Comparison of ENCODE assay signal across 3 cellular contexts in the genomic region with DNA sequence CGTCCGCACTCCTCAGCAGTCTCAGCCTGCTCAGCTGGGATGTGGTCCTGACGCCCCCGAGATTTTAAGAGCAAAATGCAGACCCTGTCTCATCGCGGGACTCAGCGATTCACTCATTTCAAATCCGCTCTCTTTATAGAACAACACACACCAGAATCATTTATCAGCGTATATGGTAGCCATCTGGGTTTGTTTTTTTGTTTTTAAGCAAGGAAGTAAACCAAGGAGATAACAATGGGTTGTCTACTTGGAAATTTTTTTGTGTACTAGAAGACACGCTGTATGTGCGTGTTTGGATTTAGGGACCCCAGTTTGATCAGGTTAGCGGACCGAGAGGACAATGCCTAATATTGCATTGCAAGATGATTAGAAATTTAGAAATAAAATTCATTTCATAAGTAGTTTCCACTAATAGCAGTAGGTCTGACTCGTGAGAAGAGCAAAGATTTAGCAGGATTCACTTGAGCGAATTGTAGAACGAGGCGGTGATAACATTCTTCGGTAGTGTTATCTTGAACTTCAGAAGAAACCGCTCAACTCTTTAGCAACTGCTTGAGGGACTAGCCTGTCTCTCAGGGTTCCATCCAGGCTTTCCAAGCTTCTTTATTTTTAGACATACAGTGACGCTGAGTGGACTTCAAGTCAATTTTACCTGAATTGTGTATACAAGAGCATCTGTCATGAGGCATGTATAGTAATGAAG.
TF ChIP-seq lines count a peak whose summit lies in the region.

No MANE protein-coding gene starts in this region.

TF ChIP-seq in HEK293, 187 proteins besides CTCF, POLR2A, EP300 and RAD21:
- TF ChIP-seq ZBTB17 (tag by site-specific recombination; IDR thresholded peaks at IDR 0.05), result peak; percentile 47
- TF ChIP-seq, protein P1, sequence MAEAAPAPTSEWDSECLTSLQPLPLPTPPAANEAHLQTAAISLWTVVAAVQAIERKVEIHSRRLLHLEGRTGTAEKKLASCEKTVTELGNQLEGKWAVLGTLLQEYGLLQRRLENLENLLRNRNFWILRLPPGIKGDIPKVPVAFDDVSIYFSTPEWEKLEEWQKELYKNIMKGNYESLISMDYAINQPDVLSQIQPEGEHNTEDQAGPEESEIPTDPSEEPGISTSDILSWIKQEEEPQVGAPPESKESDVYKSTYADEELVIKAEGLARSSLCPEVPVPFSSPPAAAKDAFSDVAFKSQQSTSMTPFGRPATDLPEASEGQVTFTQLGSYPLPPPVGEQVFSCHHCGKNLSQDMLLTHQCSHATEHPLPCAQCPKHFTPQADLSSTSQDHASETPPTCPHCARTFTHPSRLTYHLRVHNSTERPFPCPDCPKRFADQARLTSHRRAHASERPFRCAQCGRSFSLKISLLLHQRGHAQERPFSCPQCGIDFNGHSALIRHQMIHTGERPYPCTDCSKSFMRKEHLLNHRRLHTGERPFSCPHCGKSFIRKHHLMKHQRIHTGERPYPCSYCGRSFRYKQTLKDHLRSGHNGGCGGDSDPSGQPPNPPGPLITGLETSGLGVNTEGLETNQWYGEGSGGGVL (tag by site-specific recombination; IDR thresholded peaks at IDR 0.05), result no peak

TF ChIP-seq in GM12878, 131 proteins besides CTCF, POLR2A, EP300 and RAD21:
- TF ChIP-seq, protein P2, sequence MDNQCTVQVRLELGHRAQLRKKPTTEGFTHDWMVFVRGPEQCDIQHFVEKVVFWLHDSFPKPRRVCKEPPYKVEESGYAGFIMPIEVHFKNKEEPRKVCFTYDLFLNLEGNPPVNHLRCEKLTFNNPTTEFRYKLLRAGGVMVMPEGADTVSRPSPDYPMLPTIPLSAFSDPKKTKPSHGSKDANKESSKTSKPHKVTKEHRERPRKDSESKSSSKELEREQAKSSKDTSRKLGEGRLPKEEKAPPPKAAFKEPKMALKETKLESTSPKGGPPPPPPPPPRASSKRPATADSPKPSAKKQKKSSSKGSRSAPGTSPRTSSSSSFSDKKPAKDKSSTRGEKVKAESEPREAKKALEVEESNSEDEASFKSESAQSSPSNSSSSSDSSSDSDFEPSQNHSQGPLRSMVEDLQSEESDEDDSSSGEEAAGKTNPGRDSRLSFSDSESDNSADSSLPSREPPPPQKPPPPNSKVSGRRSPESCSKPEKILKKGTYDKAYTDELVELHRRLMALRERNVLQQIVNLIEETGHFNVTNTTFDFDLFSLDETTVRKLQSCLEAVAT (IDR thresholded peaks at IDR 0.05), result peak; percentile 53; the same call in 1 of the 2 replicates
- 0 out of 2 replicates have a peak, but pooled peaks have one; percentile 1 for TF ChIP-seq CHD2 (IDR thresholded peaks at IDR 0.05; ENCODE audit: borderline replicate concordance, low read depth, low read length)
- TF ChIP-seq RBBP5 (conservative IDR thresholded peaks at IDR 0.05), result no peak
- TF ChIP-seq, protein P3, sequence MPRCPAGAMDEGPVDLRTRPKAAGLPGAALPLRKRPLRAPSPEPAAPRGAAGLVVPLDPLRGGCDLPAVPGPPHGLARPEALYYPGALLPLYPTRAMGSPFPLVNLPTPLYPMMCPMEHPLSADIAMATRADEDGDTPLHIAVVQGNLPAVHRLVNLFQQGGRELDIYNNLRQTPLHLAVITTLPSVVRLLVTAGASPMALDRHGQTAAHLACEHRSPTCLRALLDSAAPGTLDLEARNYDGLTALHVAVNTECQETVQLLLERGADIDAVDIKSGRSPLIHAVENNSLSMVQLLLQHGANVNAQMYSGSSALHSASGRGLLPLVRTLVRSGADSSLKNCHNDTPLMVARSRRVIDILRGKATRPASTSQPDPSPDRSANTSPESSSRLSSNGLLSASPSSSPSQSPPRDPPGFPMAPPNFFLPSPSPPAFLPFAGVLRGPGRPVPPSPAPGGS (IDR thresholded peaks at IDR 0.05; ENCODE audit: borderline replicate concordance, insufficient read depth, low read depth, low read length, poor library complexity, severe bottlenecking), result no peak
- TF ChIP-seq, protein P4, sequence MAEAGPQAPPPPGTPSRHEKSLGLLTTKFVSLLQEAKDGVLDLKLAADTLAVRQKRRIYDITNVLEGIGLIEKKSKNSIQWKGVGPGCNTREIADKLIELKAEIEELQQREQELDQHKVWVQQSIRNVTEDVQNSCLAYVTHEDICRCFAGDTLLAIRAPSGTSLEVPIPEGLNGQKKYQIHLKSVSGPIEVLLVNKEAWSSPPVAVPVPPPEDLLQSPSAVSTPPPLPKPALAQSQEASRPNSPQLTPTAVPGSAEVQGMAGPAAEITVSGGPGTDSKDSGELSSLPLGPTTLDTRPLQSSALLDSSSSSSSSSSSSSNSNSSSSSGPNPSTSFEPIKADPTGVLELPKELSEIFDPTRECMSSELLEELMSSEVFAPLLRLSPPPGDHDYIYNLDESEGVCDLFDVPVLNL (IDR thresholded peaks at IDR 0.05; ENCODE audit: low read depth, low read length), result 0 out of 2 replicates have a peak, but pooled peaks have one; percentile 19

TF ChIP-seq in HepG2, 621 proteins besides CTCF, POLR2A, EP300 and RAD21:
- TF ChIP-seq ZNF660 (CRISPR knock-in tag; IDR thresholded peaks at IDR 0.05; ENCODE audit: borderline replicate concordance, low read depth) (no peak), POLR2AphosphoS5 (IDR thresholded peaks at IDR 0.05; ENCODE audit: low read depth, low read length) (0 out of 2 replicates have a peak, but pooled peaks have one; percentile 31), ZBTB20 (CRISPR knock-in tag; IDR thresholded peaks at IDR 0.05; ENCODE audit: borderline replicate concordance, low read depth) (no peak), CHD2 (IDR thresholded peaks at IDR 0.05; ENCODE audit: low read depth, low read length) (peak; percentile 65)
- TF ChIP-seq, protein P5, sequence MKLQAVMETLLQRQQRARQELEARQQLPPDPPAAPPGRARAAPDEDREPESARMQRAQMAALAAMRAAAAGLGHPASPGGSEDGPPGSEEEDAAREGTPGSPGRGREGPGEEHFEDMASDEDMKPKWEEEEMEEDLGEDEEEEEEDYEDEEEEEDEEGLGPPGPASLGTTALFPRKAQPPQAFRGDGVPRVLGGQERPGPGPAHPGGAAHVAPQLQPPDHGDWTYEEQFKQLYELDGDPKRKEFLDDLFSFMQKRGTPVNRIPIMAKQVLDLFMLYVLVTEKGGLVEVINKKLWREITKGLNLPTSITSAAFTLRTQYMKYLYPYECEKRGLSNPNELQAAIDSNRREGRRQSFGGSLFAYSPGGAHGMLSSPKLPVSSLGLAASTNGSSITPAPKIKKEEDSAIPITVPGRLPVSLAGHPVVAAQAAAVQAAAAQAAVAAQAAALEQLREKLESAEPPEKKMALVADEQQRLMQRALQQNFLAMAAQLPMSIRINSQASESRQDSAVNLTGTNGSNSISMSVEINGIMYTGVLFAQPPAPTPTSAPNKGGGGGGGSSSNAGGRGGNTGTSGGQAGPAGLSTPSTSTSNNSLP (IDR thresholded peaks at IDR 0.05; ENCODE audit: low read depth, low read length), result peak; percentile 4; the same call in 1 of the 2 replicates
- TF ChIP-seq, protein P6, sequence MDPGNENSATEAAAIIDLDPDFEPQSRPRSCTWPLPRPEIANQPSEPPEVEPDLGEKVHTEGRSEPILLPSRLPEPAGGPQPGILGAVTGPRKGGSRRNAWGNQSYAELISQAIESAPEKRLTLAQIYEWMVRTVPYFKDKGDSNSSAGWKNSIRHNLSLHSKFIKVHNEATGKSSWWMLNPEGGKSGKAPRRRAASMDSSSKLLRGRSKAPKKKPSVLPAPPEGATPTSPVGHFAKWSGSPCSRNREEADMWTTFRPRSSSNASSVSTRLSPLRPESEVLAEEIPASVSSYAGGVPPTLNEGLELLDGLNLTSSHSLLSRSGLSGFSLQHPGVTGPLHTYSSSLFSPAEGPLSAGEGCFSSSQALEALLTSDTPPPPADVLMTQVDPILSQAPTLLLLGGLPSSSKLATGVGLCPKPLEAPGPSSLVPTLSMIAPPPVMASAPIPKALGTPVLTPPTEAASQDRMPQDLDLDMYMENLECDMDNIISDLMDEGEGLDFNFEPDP (CRISPR knock-in tag; conservative IDR thresholded peaks at IDR 0.05), result 0 out of 2 replicates have a peak, but pooled peaks have one; percentile 37
- TF ChIP-seq, protein P7, sequence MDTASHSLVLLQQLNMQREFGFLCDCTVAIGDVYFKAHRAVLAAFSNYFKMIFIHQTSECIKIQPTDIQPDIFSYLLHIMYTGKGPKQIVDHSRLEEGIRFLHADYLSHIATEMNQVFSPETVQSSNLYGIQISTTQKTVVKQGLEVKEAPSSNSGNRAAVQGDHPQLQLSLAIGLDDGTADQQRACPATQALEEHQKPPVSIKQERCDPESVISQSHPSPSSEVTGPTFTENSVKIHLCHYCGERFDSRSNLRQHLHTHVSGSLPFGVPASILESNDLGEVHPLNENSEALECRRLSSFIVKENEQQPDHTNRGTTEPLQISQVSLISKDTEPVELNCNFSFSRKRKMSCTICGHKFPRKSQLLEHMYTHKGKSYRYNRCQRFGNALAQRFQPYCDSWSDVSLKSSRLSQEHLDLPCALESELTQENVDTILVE (CRISPR knock-in tag; IDR thresholded peaks at IDR 0.05), result peak; percentile 18; the same call in 1 of the 2 replicates
